ENCODE assay signal across 9 cellular contexts in the genomic region with DNA sequence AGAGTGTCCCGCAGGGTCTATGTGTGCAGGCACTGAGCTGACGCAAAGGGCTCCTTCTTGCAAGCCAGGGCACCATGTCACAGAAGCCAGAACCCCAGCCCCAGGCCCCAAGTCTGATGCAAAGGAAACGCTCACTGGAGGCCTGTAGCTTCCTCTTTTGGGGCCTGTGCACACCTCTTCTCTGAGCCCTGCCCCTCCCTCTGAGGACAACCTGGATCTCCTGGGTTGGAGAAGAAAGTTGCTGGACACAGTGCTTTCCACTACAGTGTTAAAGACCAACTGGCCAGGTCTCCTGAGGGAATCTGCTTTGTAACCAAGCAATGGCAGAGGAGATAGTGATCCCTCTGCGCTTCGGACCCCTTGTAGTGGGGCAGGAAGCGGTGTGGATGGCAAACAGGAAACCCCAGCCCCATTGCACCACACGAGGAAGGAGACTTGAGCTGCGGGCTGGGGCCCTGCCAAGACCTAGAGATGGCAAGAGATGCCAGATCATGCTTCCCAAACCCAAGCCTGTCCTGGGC. TPM values are rescaled to one million over a fixed set of nuclear protein-coding genes. Genes with fewer than 3 reads are reported as not detected.
DNase-seq lines count a peak whose midpoint lies in the region; ATAC-seq, FAIRE-seq and TF ChIP-seq lines count a peak whose summit lies in the region.
"Had no signal": no experiment of that assay in that cellular context is flagged by ENCODE, and none has a peak within 500 bp of the region (broad histone marks: within the 10 kb centered on the region; RNA-seq: fewer than 3 reads in every experiment).

No MANE protein-coding gene starts in this region.

- peak overlapping the region; percentile 100 for H3K27ac Mint-ChIP-seq in T-helper 17 cell

- H3K27ac ChIP-seq in DOHH2 (ENCODE audit: low read depth, low read length) = peak overlapping the region; percentile 95
- H3K27ac ChIP-seq in pancreas = peak overlapping the region in 1 of 4 donors; percentile 8

- no peaks in the 10 kb centered on the region for H3K9me2 ChIP-seq in DOHH2 (replicated peaks; ENCODE audit: control insufficient read depth, low read length)

- H3K4me2 ChIP-seq in DOHH2 (ENCODE audit: low read length) = peak overlapping the region; percentile 99

- no peak for TF ChIP-seq CTCF in DOHH2 (IDR thresholded peaks at IDR 0.05; ENCODE audit: low read depth, low read length, poor library complexity, severe bottlenecking)
- TF ChIP-seq CTCF in pancreas (IDR thresholded peaks at IDR 0.05) = no peak
- TF ChIP-seq CTCF in GM10248 (IDR thresholded peaks at IDR 0.05; ENCODE audit: control extremely low read depth, extremely low read depth, low read depth, missing control alignments) = no peak

- H3K27me3 ChIP-seq in DOHH2 (ENCODE audit: control insufficient read depth, low read length) (no peaks in the 10 kb centered on the region), pancreas (no peaks in the 10 kb centered on the region)

- H3F3A ChIP-seq in DOHH2 (ENCODE audit: control insufficient read depth, insufficient read depth) = peaks cover 40% of the 10 kb centered on the region

- H3K36me3 ChIP-seq in DOHH2 (ENCODE audit: control insufficient read depth, low read length) = peaks cover 78% of the 10 kb centered on the region
- no peaks in the 10 kb centered on the region for H3K36me3 ChIP-seq in pancreas

- H3K36me3 Mint-ChIP-seq in T-helper 17 cell (ENCODE audit: low read depth) = peaks cover 3% of the 10 kb centered on the region

- peaks cover 86% of the 10 kb centered on the region for H3K4me1 ChIP-seq in DOHH2 (ENCODE audit: control insufficient read depth, low read length)
- no peaks in the 10 kb centered on the region for H3K4me1 ChIP-seq in pancreas

- 67 to 68% methylated on average over 8 of the region's 8 CpGs for WGBS in pancreas, 2 donors

- H3K9me3 ChIP-seq in DOHH2 (ENCODE audit: control insufficient read depth, insufficient read depth, low read length) = no peaks in the 10 kb centered on the region
- H3K9me3 ChIP-seq in T-helper 17 cell (ENCODE audit: control insufficient read depth, low read length, poor library complexity, severe bottlenecking) = no peaks in the 10 kb centered on the region
- H3K9me3 ChIP-seq in pancreas = no peaks in the 10 kb centered on the region

- peak overlapping the region; percentile 83 for H3K4me3 ChIP-seq in DOHH2 (ENCODE audit: low read length)
- no peak overlapping the region for H3K4me3 ChIP-seq in pancreas

- H4K20me1 ChIP-seq in DOHH2 (ENCODE audit: control insufficient read depth, insufficient read depth, low read depth, low read length) = peaks cover 6% of the 10 kb centered on the region; the same call in 1 of the 2 replicates

- POLR2A ChIA-PET in GM10248 (lab: Yijun Ruan, JAX) = no interaction called here

- peak overlapping the region; percentile 96 for H3K4me3 Mint-ChIP-seq in T-helper 17 cell

- H3K4me1 Mint-ChIP-seq in T-helper 17 cell = peaks cover 71% of the 10 kb centered on the region

- H3K79me2 ChIP-seq in DOHH2 (ENCODE audit: control insufficient read depth, low read length) = peaks cover 78% of the 10 kb centered on the region

- FAIRE-seq in pancreas (lab: Jason Lieb, UNC) = no peak
- no peak for FAIRE-seq in urothelium cell line (lab: Jason Lieb, UNC)
- FAIRE-seq: keratinocyte had no signal

- no peaks in the 10 kb centered on the region for H3K27me3 Mint-ChIP-seq in T-helper 17 cell

- CTCF ChIA-PET in GM10248 (lab: Yijun Ruan, JAX) = interaction anchor here (1.1 to 3.3 kb wide), 4 partner anchors 9 to 289 kb away, joined by 3 to 14 read pairs (median 4); no protein-coding TSS in a partner anchor

- DNase-seq in T-helper 17 cell (peak; percentile 25 to 61 (median 58)), pancreas (peak in 2 of 6 donors; percentile 37 to 62), GM10248 (ENCODE audit: extremely low spot score) (no peak), hepatic stellate cell (ENCODE audit: low spot score) (no peak), urothelium cell line (ENCODE audit: low spot score) (no peak), DMS153 treated with DMSO at 0.1 percent for 48 hours (lab: John Stamatoyannopoulos, UW; ENCODE audit: unreplicated experiment) (no peak)
- peak; percentile 84 for DNase-seq in central memory CD4-positive, alpha-beta T cell

- intact Hi-C loops in pancreas (cut with DNase I) = no loop called here

- ATAC-seq in T-helper 17 cell (peak; percentile 28), pancreas (peak in 3 of 4 donors; percentile 30 to 37 (median 37))

RNA-seq across cellular contexts. Expression of gene RASSF2, which starts 11.7 kb away (rescaled TPM):
- total RNA-seq in T-helper 17 cell (10 to 100 TPM; 30.6 to 34.4 TPM), pancreas (1 to 10 TPM in 4 of 6 donors, under 1 TPM in 2; 0.46 to 8.1 (median 2.4) TPM)
- polyA plus RNA-seq in pancreas = 1 to 10 TPM; 1.2 to 1.6 TPM

Comparison
In these comparisons a context has a peak if more than half of its experiments do, and no peak if none do; other contexts are left out.
1. DNase-seq: peak in T-helper 17 cell (3 of 3) and central memory CD4-positive, alpha-beta T cell (single experiment); none in GM10248 (single experiment), hepatic stellate cell (single experiment), urothelium cell line (single experiment) and DMS153 treated with DMSO at 0.1 percent for 48 hours (single experiment).